26 cellular contexts compared by ENCODE assay signal in the genomic region with DNA sequence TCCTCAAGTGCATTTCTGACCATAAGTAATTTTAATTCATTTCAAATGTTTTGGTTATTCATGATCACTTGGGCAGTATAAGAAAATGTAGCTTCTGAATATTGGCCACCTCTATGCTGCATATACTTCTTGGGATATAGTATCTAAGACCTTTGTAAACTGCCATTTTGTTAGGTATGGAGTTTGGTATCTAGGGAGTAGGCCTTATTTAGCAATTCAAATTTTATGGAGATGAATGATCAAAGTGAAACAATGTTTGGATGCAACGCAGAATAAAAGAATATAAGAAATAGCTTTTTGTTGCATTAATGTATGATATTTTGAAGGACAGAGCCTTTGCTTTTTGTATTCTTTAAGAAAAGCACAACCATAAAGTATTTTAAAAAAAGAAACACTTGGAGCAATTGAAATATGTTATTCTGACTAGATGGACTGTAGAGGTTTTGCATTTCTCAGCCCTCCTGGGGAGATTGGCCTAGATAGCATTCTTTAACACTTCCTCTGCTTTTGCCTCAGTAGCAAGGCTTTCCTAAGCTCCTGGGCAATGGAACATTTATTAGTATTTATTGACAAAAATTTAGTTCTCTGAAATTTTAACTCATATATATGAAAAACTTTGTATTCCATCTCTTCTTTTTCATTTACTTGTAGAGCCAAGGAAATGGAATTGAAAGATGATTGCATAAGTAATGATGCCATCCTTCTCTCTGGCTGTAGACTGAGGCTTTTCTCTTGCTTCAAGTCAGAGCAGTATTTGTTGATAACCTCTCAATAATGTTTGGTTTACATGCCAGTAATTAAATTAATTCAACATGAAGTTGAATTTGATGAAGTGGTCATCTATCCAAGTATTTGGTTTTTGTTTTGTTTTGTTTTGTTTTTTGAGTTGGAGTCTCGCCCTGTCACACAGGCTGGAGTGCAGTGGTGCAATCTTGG.
A peak's percentile ranks its signal among the peaks of the same experiment; 100 is the strongest.
DNase-seq lines count a peak whose midpoint lies in the region; ATAC-seq, FAIRE-seq and TF ChIP-seq lines count a peak whose summit lies in the region.
"Had no signal": no experiment of that assay in that cellular context is flagged by ENCODE, and none has a peak within 500 bp of the region (broad histone marks: within the 10 kb centered on the region; RNA-seq: fewer than 3 reads in every experiment).

No MANE protein-coding gene starts in this region.

- no peak overlapping the region for H2BK120ac ChIP-seq in IMR-90 (ENCODE audit: low read depth, low read length)

- H3K27ac ChIP-seq in IMR-90 (ENCODE audit: insufficient read depth, low read length) (peak overlapping the region; percentile 2; the same call in 1 of the 2 replicates), SK-N-SH (ENCODE audit: low read depth in 2 of 2, low read length in 1 of 2) (no peak overlapping the region), lower lobe of right lung (no peak overlapping the region)
- H3K27ac ChIP-seq: ascending aorta, C4-2B, dorsolateral prefrontal cortex had no signal

- in situ Hi-C loops in IMR-90 (cut with MboI; ENCODE audit: low sequenced_read_pairs) = no loop called here

- WGBS in IMR-90 (ENCODE audit: extremely low coverage in 2 of 2, insufficient read length in 1 of 2), 2 experiments = no CpG with 5 or more reads among the region's 2 CpGs
- WGBS in SK-N-SH (ENCODE audit: low lambda C conversion rate) = 98% methylated on average over 2 of the region's 2 CpGs

- H3K9me1 ChIP-seq in IMR-90 (ENCODE audit: insufficient read depth, low read length) = no peaks in the 10 kb centered on the region

- intact Hi-C loops in IMR-90 (cut with micrococcal nuclease) (loop anchor here (10.0 kb wide), 1 partner anchor 327 kb away; no protein-coding TSS in a partner anchor), lower lobe of right lung (cut with DNase I) (no loop called here)

- H3K79me2 ChIP-seq in SK-N-SH (ENCODE audit: insufficient read depth) = no peaks in the 10 kb centered on the region

- CTCF ChIA-PET in IMR-90 (lab: Yijun Ruan, JAX) = no interaction called here
- CTCF ChIA-PET in SK-N-SH (lab: Yijun Ruan, JAX) = interaction anchor here (1.5 to 1.6 kb wide), 2 partner anchors 18 to 47 kb away, joined by 3 to 4 read pairs; no protein-coding TSS in a partner anchor

- no peak for TF ChIP-seq EP300 in SK-N-SH (IDR thresholded peaks at IDR 0.05; ENCODE audit: borderline replicate concordance in 1 of 2, low read depth in 1 of 2, low read length in 1 of 2)

- no peak for ATAC-seq in IMR-90 (ENCODE audit: low read depth)
- ATAC-seq in lower lobe of right lung = no peak
- ATAC-seq: GM12878; Panc1; sciatic nerve; stimulated activated effector memory CD8-positive, alpha-beta T cell treated with anti-CD3 and anti-CD28 coated beads, Interleukin-12 subunit alpha, Interleukin-12 subunit beta, amount 100 ng/mL, for 72 hours had no signal

- no peak overlapping the region for H2AFZ ChIP-seq in IMR-90 (replicated peaks; ENCODE audit: low read length, poor library complexity)
- H2AFZ ChIP-seq in SK-N-SH (ENCODE audit: low read depth) = no peak overlapping the region

- DNase-seq in D721Med (ENCODE audit: insufficient read length, low spot score) (no peak), IMR-90 (no peak), cerebellar cortex (ENCODE audit: low spot score) (peak; percentile 10), iPS-NIHi7 (ENCODE audit: extremely low spot score) (peak; percentile 31), MV-4-11 (lab: John Stamatoyannopoulos, UW) (no peak), SK-N-SH (no peak), lower lobe of right lung (no peak)
- DNase-seq: activated B cell treated with CpG ODN at 0.5 μM for 24 hours; activated CD4-positive, alpha-beta T cell treated with anti-CD3 and anti-CD28 coated beads, Interleukin-2, amount 50 U/mL, for 4 hours; activated naive CD4-positive, alpha-beta T cell treated with anti-CD3 and anti-CD28 coated beads, Interleukin-2, amount 10 ng/mL, durations not matched to agents 7 days and 5 days; central memory CD4-positive, alpha-beta T cell; dorsolateral prefrontal cortex; head of caudate nucleus; NCI-H1092; NCI-H187; NCI-H524 treated with DMSO at 0.1 percent for 48 hours; SHP77; stimulated activated CD4-positive, alpha-beta T cell treated with anti-CD3 and anti-CD28 coated beads, Interleukin-12 subunit alpha, Interleukin-12 subunit beta, amount 100 ng/mL, for 4 hours; stimulated activated CD4-positive, alpha-beta T cell treated with anti-CD3 and anti-CD28 coated beads, Interleukin-4, amount 100 ng/mL, for 24 hours; T1000 had no signal

- peaks cover 6% of the 10 kb centered on the region for H3F3A ChIP-seq in SK-N-SH (replicated peaks; ENCODE audit: insufficient read depth)

- H3K4me3 ChIP-seq in IMR-90 (ENCODE audit: insufficient read depth, low read depth, low read length) (no peak overlapping the region), SK-N-SH (ENCODE audit: low read depth in 2 of 2, low read length in 1 of 2) (no peak overlapping the region), lower lobe of right lung (no peak overlapping the region)
- H3K4me3 ChIP-seq: ascending aorta, dorsolateral prefrontal cortex, GM12878 had no signal

- H3K9me2 ChIP-seq in SK-N-SH = no peaks in the 10 kb centered on the region

- peak; percentile 25 for FAIRE-seq in D721Med (lab: Jason Lieb, UNC)
- FAIRE-seq: GM12878 had no signal

- H3K9me3 ChIP-seq in IMR-90 (ENCODE audit: control insufficient read depth, insufficient read depth, low read length) (no peaks in the 10 kb centered on the region), SK-N-SH (no peaks in the 10 kb centered on the region), lower lobe of right lung (no peaks in the 10 kb centered on the region)
- H3K9me3 ChIP-seq: ascending aorta had no signal

- H3K27me3 ChIP-seq in IMR-90 (ENCODE audit: control insufficient read depth, insufficient read depth, low read length) = no peaks in the 10 kb centered on the region
- no peaks in the 10 kb centered on the region for H3K27me3 ChIP-seq in SK-N-SH (ENCODE audit: insufficient read depth)
- H3K27me3 ChIP-seq in lower lobe of right lung (ENCODE audit: low read depth) = no peaks in the 10 kb centered on the region
- H3K27me3 ChIP-seq: ascending aorta, dorsolateral prefrontal cortex had no signal

- no peak for TF ChIP-seq CTCF in D721Med (IDR thresholded peaks at IDR 0.05; ENCODE audit: insufficient read depth, missing control alignments)
- no peak for TF ChIP-seq CTCF in IMR-90 (conservative IDR thresholded peaks at IDR 0.05; ENCODE audit: low read depth, low read length)
- no peak for TF ChIP-seq CTCF in SK-N-SH (IDR thresholded peaks at IDR 0.05)
- TF ChIP-seq CTCF in lower lobe of right lung (IDR thresholded peaks at IDR 0.05) = no peak

- dilution Hi-C loops in IMR-90 (cut with HindIII; ENCODE audit: low sequenced_read_pairs, unreplicated experiment) = no loop called here

- H3K18ac ChIP-seq in IMR-90 (ENCODE audit: low read depth, low read length) = no peak overlapping the region

- peaks cover 4 to 17% of the 10 kb centered on the region in 2 experiments; a peak in 3 of 4 replicates for H3K79me1 ChIP-seq in IMR-90 (ENCODE audit: low read depth in 1 of 2, low read length in 2 of 2)

- no peak overlapping the region for H2BK15ac ChIP-seq in IMR-90 (ENCODE audit: low read depth, low read length)

- TF ChIP-seq POLR2A in IMR-90 (IDR thresholded peaks at IDR 0.05; ENCODE audit: low read depth, low read length) = no peak

- 0 out of 2 replicates have a peak overlapping the region, but pooled peaks have one; percentile 38 for H4K5ac ChIP-seq in IMR-90 (ENCODE audit: low read depth, low read length)

- H2AK9ac ChIP-seq in IMR-90 (replicated peaks; ENCODE audit: low read depth, low read length, poor library complexity) = no peak overlapping the region

- no peak overlapping the region for H3K9ac ChIP-seq in IMR-90 (ENCODE audit: low read depth, low read length)
- H3K9ac ChIP-seq in SK-N-SH = no peak overlapping the region

- H3K4me1 ChIP-seq in IMR-90 (ENCODE audit: control insufficient read depth, insufficient read depth, low read length) (peaks cover 5% of the 10 kb centered on the region), SK-N-SH (ENCODE audit: control insufficient read depth in 1 of 2, insufficient read depth in 2 of 2, low read depth in 1 of 2, low read length in 1 of 2) (no peaks in the 10 kb centered on the region; a peak in 1 of 4 replicates), lower lobe of right lung (peaks cover 13% of the 10 kb centered on the region)
- H3K4me1 ChIP-seq: ascending aorta had no signal

- no peak for TF ChIP-seq RAD21 in IMR-90 (IDR thresholded peaks at IDR 0.05; ENCODE audit: low read length)
- no peak for TF ChIP-seq RAD21 in SK-N-SH (IDR thresholded peaks at IDR 0.05; ENCODE audit: low read length)

- TSS peak; percentile 38 for BruUV-seq in IMR-90 (replicated peaks; lab: Mats Ljungman, UMichigan)

- peak overlapping the region; percentile 44 for H2BK5ac ChIP-seq in IMR-90 (ENCODE audit: low read depth, low read length, poor library complexity, severe bottlenecking)

- no peak overlapping the region for H2BK20ac ChIP-seq in IMR-90 (ENCODE audit: low read depth, low read length)

- H2AK5ac ChIP-seq in IMR-90 (ENCODE audit: low read depth, low read length) = no peak overlapping the region

- H3K36me3 ChIP-seq in IMR-90 (ENCODE audit: control insufficient read depth, insufficient read depth, low read length) = peaks cover 15% of the 10 kb centered on the region
- peaks cover 57 to 63% of the 10 kb centered on the region in 2 experiments for H3K36me3 ChIP-seq in SK-N-SH (replicated peaks in 1 of 2; ENCODE audit: control insufficient read depth in 1 of 2, insufficient read depth in 2 of 2, low read length in 1 of 2)
- H3K36me3 ChIP-seq in lower lobe of right lung = peaks cover 44% of the 10 kb centered on the region

- no peak overlapping the region for H3K56ac ChIP-seq in IMR-90 (ENCODE audit: extremely low read depth, insufficient read depth, low read length)

- POLR2A ChIA-PET in IMR-90 (lab: Charles Lee; ENCODE audit: unreplicated experiment) (interaction anchor here (0.6 kb wide), 1 partner anchor 423 kb away, joined by 3 read pairs; no protein-coding TSS in a partner anchor), SK-N-SH (lab: Yijun Ruan, JAX) (no interaction called here)

- H3K4ac ChIP-seq in IMR-90 (ENCODE audit: low read depth, low read length) = no peak overlapping the region

- no peak overlapping the region for H4K91ac ChIP-seq in IMR-90 (ENCODE audit: insufficient read depth, low read depth, low read length)

- no peaks in the 10 kb centered on the region for H4K20me1 ChIP-seq in IMR-90 (ENCODE audit: insufficient read depth, low read length)
- H4K20me1 ChIP-seq in SK-N-SH (ENCODE audit: insufficient read depth) = no peaks in the 10 kb centered on the region

- H3K23ac ChIP-seq in IMR-90 (ENCODE audit: low read depth, low read length) = no peak overlapping the region

- H3K4me2 ChIP-seq in IMR-90 (ENCODE audit: low read depth, low read length) (no peak overlapping the region), SK-N-SH (no peak overlapping the region)

- no peak overlapping the region for H3K14ac ChIP-seq in IMR-90 (replicated peaks; ENCODE audit: low read depth, low read length)

- no peak overlapping the region for H4K8ac ChIP-seq in IMR-90 (ENCODE audit: low read depth in 2 of 2, low read length in 2 of 2)

TF ChIP-seq in IMR-90, 13 proteins besides CTCF, POLR2A, EP300 and RAD21 (continues in another document):
- TF ChIP-seq FOS (IDR thresholded peaks at IDR 0.05; ENCODE audit: low read depth, low read length) (no peak), RFX5 (IDR thresholded peaks at IDR 0.05; ENCODE audit: low read depth, low read length) (no peak)

TF ChIP-seq in SK-N-SH, 30 proteins besides CTCF, POLR2A, EP300 and RAD21 (continues in another document):
- TF ChIP-seq TAF1 (IDR thresholded peaks at IDR 0.05; ENCODE audit: borderline replicate concordance, low read depth, low read length) = no peak

Comparison
In these comparisons a context has a peak if more than half of its experiments do, and no peak if none do; other contexts are left out.
1. DNase-seq: peak in cerebellar cortex (single experiment) and iPS-NIHi7 (single experiment); none in D721Med (single experiment), IMR-90 (single experiment), MV-4-11 (single experiment), SK-N-SH (single experiment) and lower lobe of right lung (single experiment).